26 cellular contexts compared by ENCODE assay signal in the genomic region with DNA sequence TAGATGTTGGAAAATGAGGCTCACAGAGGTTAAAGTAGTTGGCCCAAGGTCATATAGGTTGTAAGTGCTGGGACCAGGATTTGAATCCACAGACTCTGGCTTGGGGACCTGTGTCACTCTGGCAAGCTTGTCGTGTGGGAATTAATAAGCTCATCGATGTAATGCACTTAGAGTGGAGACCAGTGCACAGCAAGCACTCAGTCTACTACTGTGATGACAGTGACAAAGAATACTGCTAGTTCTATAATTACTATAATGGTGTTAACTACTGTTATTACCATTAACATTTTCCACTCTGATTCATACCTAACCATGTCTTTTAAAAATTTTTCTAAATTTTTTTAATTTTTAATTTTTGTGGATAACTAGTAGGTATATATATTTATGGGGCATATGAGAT. TPM values are rescaled to one million over a fixed set of nuclear protein-coding genes. Genes with fewer than 3 reads are reported as not detected.
DNase-seq lines count a peak whose midpoint lies in the region; ATAC-seq and TF ChIP-seq lines count a peak whose summit lies in the region.
"Had no signal": no experiment of that assay in that cellular context is flagged by ENCODE, and none has a peak within 500 bp of the region (broad histone marks: within the 10 kb centered on the region; RNA-seq: fewer than 3 reads in every experiment).

No MANE protein-coding gene starts in this region.

- no peak overlapping the region for H3K4me3 ChIP-seq in neural progenitor cell
- H3K4me3 ChIP-seq: body of pancreas, dorsolateral prefrontal cortex, lower lobe of right lung, mucosa of descending colon, right lobe of liver, transverse colon had no signal

- peaks cover 35% of the 10 kb centered on the region for H3K4me1 Mint-ChIP-seq in neural progenitor cell
- peaks cover 33% of the 10 kb centered on the region for H3K4me1 Mint-ChIP-seq in activated T-helper 2 cell treated with anti-CD3 and anti-CD28 coated beads, Interferon-gamma antibody, Interleukin-2, Interleukin-4, amounts not matched to agents 10 μg/mL and 5 μg/mL and 100 μg/mL, durations not matched to agents 14 hours and 24 hours and 36 hours (ENCODE audit: low read depth)

- no peak overlapping the region for H3K4me3 Mint-ChIP-seq in neural progenitor cell
- no peak overlapping the region for H3K4me3 Mint-ChIP-seq in activated T-helper 2 cell treated with anti-CD3 and anti-CD28 coated beads, Interferon-gamma antibody, Interleukin-2, Interleukin-4, amounts not matched to agents 10 μg/mL and 5 μg/mL and 100 μg/mL, durations not matched to agents 14 hours and 24 hours and 36 hours (ENCODE audit: low read depth)
- H3K4me3 Mint-ChIP-seq: HFFc6; neural crest cell; T-helper 1 cell treated with Interleukin-12 subunit alpha and Interleukin-12 subunit beta and Interleukin-4 antibody, amounts not matched to agents 30 μg/mL and 1 μg/mL, for 36 hours had no signal

- peaks cover 10% of the 10 kb centered on the region for H3K9me3 Mint-ChIP-seq in neural progenitor cell
- H3K9me3 Mint-ChIP-seq in activated T-helper 2 cell treated with anti-CD3 and anti-CD28 coated beads, Interferon-gamma antibody, Interleukin-2, Interleukin-4, amounts not matched to agents 10 μg/mL and 5 μg/mL and 100 μg/mL, durations not matched to agents 14 hours and 24 hours and 36 hours: no peaks in the 10 kb centered on the region
- H3K9me3 Mint-ChIP-seq: HFFc6; neural crest cell; T-helper 1 cell treated with Interleukin-12 subunit alpha and Interleukin-12 subunit beta and Interleukin-4 antibody, amounts not matched to agents 30 μg/mL and 1 μg/mL, for 36 hours had no signal

- peaks cover 28% of the 10 kb centered on the region for H3K4me1 ChIP-seq in neural progenitor cell

- no peaks in the 10 kb centered on the region for H3F3A ChIP-seq in neural progenitor cell (ENCODE audit: low read depth)

- H3K79me2 ChIP-seq in neural progenitor cell (ENCODE audit: low read depth): peaks cover 39% of the 10 kb centered on the region

- no peak overlapping the region for H3K9ac ChIP-seq in neural progenitor cell

- H3K36me3 ChIP-seq in neural progenitor cell: no peaks in the 10 kb centered on the region
- H3K36me3 ChIP-seq: lower lobe of right lung, right lobe of liver, transverse colon had no signal

- no peak overlapping the region for H3K4me2 ChIP-seq in neural progenitor cell

- peak; percentile 19 for DNase-seq in activated naive CD4-positive, alpha-beta T cell treated with Interleukin-2 at 50 U/mL for 16 hours
- DNase-seq in activated naive CD4-positive, alpha-beta T cell (lab: John Stamatoyannopoulos, UW): no peak
- no peak for DNase-seq in neural progenitor cell (ENCODE audit: low spot score)
- no peak for DNase-seq in NCI-H2227 treated with DMSO at 0.1 percent for 48 hours (lab: John Stamatoyannopoulos, UW)
- DNase-seq in activated T-helper 2 cell treated with anti-CD3 and anti-CD28 coated beads, Interferon-gamma antibody, Interleukin-2, Interleukin-4, amounts not matched to agents 10 μg/mL and 5 μg/mL and 100 μg/mL, durations not matched to agents 14 hours and 24 hours and 36 hours (ENCODE audit: low spot score): no peak
- DNase-seq: body of pancreas; cerebellar nuclear complex; dorsolateral prefrontal cortex; EL; HFFc6; Karpas-422; lower lobe of right lung; mucosa of descending colon; MV-4-11; NCI-H1694 treated with DMSO at 0.1 percent for 48 hours; NCI-H526 treated with DMSO at 0.1 percent for 48 hours; posterior cingulate gyrus; right lobe of liver; stimulated activated CD4-positive, alpha-beta T cell treated with anti-CD3 and anti-CD28 coated beads, Interleukin-12 subunit alpha, Interleukin-12 subunit beta, amount 100 ng/mL, for 4 hours; transverse colon had no signal

- H3K9me3 ChIP-seq in neural progenitor cell (ENCODE audit: low read depth): no peaks in the 10 kb centered on the region
- H3K9me3 ChIP-seq: body of pancreas, lower lobe of right lung, mucosa of descending colon, right lobe of liver, transverse colon had no signal

- peak; percentile 41 for ATAC-seq in GM21723 (IDR thresholded peaks at IDR 0.05; ENCODE audit: unreplicated experiment)
- peak; percentile 43 for ATAC-seq in HG02981 (IDR thresholded peaks at IDR 0.05; ENCODE audit: unreplicated experiment)
- ATAC-seq: body of pancreas, lower lobe of right lung, mucosa of descending colon, right lobe of liver had no signal

- no peaks in the 10 kb centered on the region for H4K20me1 ChIP-seq in neural progenitor cell (ENCODE audit: low read depth)

- no peak overlapping the region for H2AFZ ChIP-seq in neural progenitor cell (replicated peaks)

- intact Hi-C loops in activated T-helper 2 cell treated with anti-CD3 and anti-CD28 coated beads, Interferon-gamma antibody, Interleukin-2, Interleukin-4, amounts not matched to agents 10 μg/mL and 5 μg/mL and 100 μg/mL, durations not matched to agents 14 hours and 24 hours and 36 hours (cut with micrococcal nuclease): no loop called here

- no peaks in the 10 kb centered on the region for H3K27me3 Mint-ChIP-seq in neural progenitor cell (ENCODE audit: insufficient read depth, low read depth)
- H3K27me3 Mint-ChIP-seq in activated T-helper 2 cell treated with anti-CD3 and anti-CD28 coated beads, Interferon-gamma antibody, Interleukin-2, Interleukin-4, amounts not matched to agents 10 μg/mL and 5 μg/mL and 100 μg/mL, durations not matched to agents 14 hours and 24 hours and 36 hours (ENCODE audit: low read depth): no peaks in the 10 kb centered on the region

- H3K27ac Mint-ChIP-seq in neural progenitor cell: peak overlapping the region; percentile 42
- H3K27ac Mint-ChIP-seq in activated T-helper 2 cell treated with anti-CD3 and anti-CD28 coated beads, Interferon-gamma antibody, Interleukin-2, Interleukin-4, amounts not matched to agents 10 μg/mL and 5 μg/mL and 100 μg/mL, durations not matched to agents 14 hours and 24 hours and 36 hours: no peak overlapping the region
- H3K27ac Mint-ChIP-seq: HFFc6; T-helper 1 cell treated with Interleukin-12 subunit alpha and Interleukin-12 subunit beta and Interleukin-4 antibody, amounts not matched to agents 30 μg/mL and 1 μg/mL, for 36 hours had no signal

- H3K27ac ChIP-seq in neural progenitor cell: no peak overlapping the region
- H3K27ac ChIP-seq: body of pancreas, dorsolateral prefrontal cortex, HL-60, lower lobe of right lung, right lobe of liver, RWPE1, transverse colon had no signal

- TF ChIP-seq CTCF in neural progenitor cell (IDR thresholded peaks at IDR 0.05): no peak

- H3K27me3 ChIP-seq in neural progenitor cell: no peaks in the 10 kb centered on the region
- H3K27me3 ChIP-seq: body of pancreas, dorsolateral prefrontal cortex, right lobe of liver, transverse colon had no signal

- peaks cover 38% of the 10 kb centered on the region for H3K36me3 Mint-ChIP-seq in neural progenitor cell
- peaks cover 16% of the 10 kb centered on the region for H3K36me3 Mint-ChIP-seq in activated T-helper 2 cell treated with anti-CD3 and anti-CD28 coated beads, Interferon-gamma antibody, Interleukin-2, Interleukin-4, amounts not matched to agents 10 μg/mL and 5 μg/mL and 100 μg/mL, durations not matched to agents 14 hours and 24 hours and 36 hours (ENCODE audit: low read depth)

RNA-seq across cellular contexts. Expression of a gene that starts 12.8 kb away (rescaled TPM):
- 157 and 246 TPM in 2 replicates for total RNA-seq in neural progenitor cell (ENCODE audit: low replicate concordance)
- 48.0 and 59.9 TPM in 2 replicates for total RNA-seq in activated T-helper 2 cell treated with anti-CD3 and anti-CD28 coated beads, Interferon-gamma antibody, Interleukin-2, Interleukin-4, amounts not matched to agents 10 μg/mL and 5 μg/mL and 100 μg/mL, durations not matched to agents 14 hours and 24 hours and 36 hours
